ENCODE assay signal across 19 cellular contexts in genomic region chr2:195590199-195590865, GRCh38.
"Had no signal": no experiment of that assay in that cellular context is flagged by ENCODE, and none has a peak within 500 bp of the region (broad histone marks: within the 10 kb centered on the region; RNA-seq: fewer than 3 reads in every experiment).

No MANE protein-coding gene starts in this region.

- H3K27me3 Mint-ChIP-seq: activated CD4-positive, alpha-beta T cell treated with anti-CD3 and anti-CD28 coated beads for 36 hours; activated CD8-positive, alpha-beta T cell treated with anti-CD3 and anti-CD28 coated beads for 36 hours; activated naive CD8-positive, alpha-beta T cell treated with anti-CD3 and anti-CD28 coated beads, Interleukin-2, amount 50 U/mL, for 24 hours; type B pancreatic cell had no signal

- H3K9me3 Mint-ChIP-seq: activated naive CD8-positive, alpha-beta T cell treated with anti-CD3 and anti-CD28 coated beads, Interleukin-2, amount 50 U/mL, for 24 hours; neural crest cell had no signal

- H3K4me3 Mint-ChIP-seq: activated CD4-positive, alpha-beta T cell treated with anti-CD3 and anti-CD28 coated beads for 36 hours; activated CD8-positive, alpha-beta T cell treated with anti-CD3 and anti-CD28 coated beads for 36 hours; activated naive CD8-positive, alpha-beta T cell treated with anti-CD3 and anti-CD28 coated beads, Interleukin-2, amount 50 U/mL, for 24 hours; neural crest cell; type B pancreatic cell had no signal

- ATAC-seq: activated CD4-positive, alpha-beta T cell treated with anti-CD3 and anti-CD28 coated beads for 36 hours; activated CD8-positive, alpha-beta T cell treated with anti-CD3 and anti-CD28 coated beads for 36 hours; activated naive CD8-positive, alpha-beta T cell treated with anti-CD3 and anti-CD28 coated beads, Interleukin-2, amount 50 U/mL, for 24 hours; gastroesophageal sphincter had no signal

- H3K4me1 ChIP-seq: parathyroid adenoma had no signal

- H3K27ac ChIP-seq: ascending aorta, coronary artery, gastroesophageal sphincter, parathyroid adenoma, sigmoid colon, VCaP had no signal

- H3K27ac Mint-ChIP-seq: activated CD4-positive, alpha-beta T cell treated with anti-CD3 and anti-CD28 coated beads for 36 hours; activated CD8-positive, alpha-beta T cell treated with anti-CD3 and anti-CD28 coated beads for 36 hours; activated naive CD8-positive, alpha-beta T cell treated with anti-CD3 and anti-CD28 coated beads, Interleukin-2, amount 50 U/mL, for 24 hours; type B pancreatic cell had no signal

- H3K36me3 ChIP-seq: ascending aorta, gastroesophageal sphincter, sigmoid colon had no signal

- H3K9me3 ChIP-seq: ascending aorta, gastroesophageal sphincter, sigmoid colon had no signal

- DNase-seq: activated CD4-positive, alpha-beta T cell treated with anti-CD3 and anti-CD28 coated beads for 36 hours; activated CD8-positive, alpha-beta memory T cell treated with anti-CD3 and anti-CD28 coated beads, Interleukin-2, amount 50 U/mL, for 4 hours; activated CD8-positive, alpha-beta T cell treated with anti-CD3 and anti-CD28 coated beads for 36 hours; activated naive CD8-positive, alpha-beta T cell treated with anti-CD3 and anti-CD28 coated beads, Interleukin-2, amount 50 U/mL, for 24 hours; central memory CD4-positive, alpha-beta T cell; effector CD8-positive, alpha-beta T cell; hippocampal formation; kidney glomerular epithelial cell; sigmoid colon; stimulated activated CD4-positive, alpha-beta T cell treated with anti-CD3 and anti-CD28 coated beads, Interleukin-2, amount 100 ng/mL, for 24 hours; stimulated activated naive CD4-positive, alpha-beta T cell treated with Interleukin-2 at 50 U/mL for 16 hours; T1000 had no signal

- H3K4me1 Mint-ChIP-seq: neural crest cell had no signal

- H3K9ac ChIP-seq: parathyroid adenoma had no signal

- H3K4me3 ChIP-seq: ascending aorta, coronary artery, gastroesophageal sphincter, sigmoid colon had no signal

- H3K27me3 ChIP-seq: ascending aorta, gastroesophageal sphincter, sigmoid colon had no signal

- H3K36me3 Mint-ChIP-seq: type B pancreatic cell had no signal
